Comparison of ENCODE assay signal across 6 cellular contexts in genomic region chr19:49150944-49151243, GRCh38. TPM values are rescaled to one million over a fixed set of nuclear protein-coding genes. Genes with fewer than 3 reads are reported as not detected.
DNase-seq lines count a peak whose midpoint lies in the region; ATAC-seq and TF ChIP-seq lines count a peak whose summit lies in the region.

No MANE protein-coding gene starts in this region.

- H3K4me3 Mint-ChIP-seq in CD4-positive, alpha-beta memory T cell = peak overlapping the region in 6 of 8 donors; percentile 23 to 77 (median 74)

- 4 to 9% (median 7%) methylated on average over 9 to 16 of the region's 16 CpGs for WGBS in adrenal gland, 4 donors

- H3K4me1 Mint-ChIP-seq in CD4-positive, alpha-beta memory T cell = peaks cover 12 to 59% (median 22%) of the 10 kb centered on the region in 4 donors

- intact Hi-C loops in CD4-positive, alpha-beta memory T cell (cut with micrococcal nuclease) = no loop called here
- intact Hi-C loops in adrenal gland (cut with DNase I) = loop anchor here in 1 of 2 donors (5.0 kb wide), 1 partner anchor 46 kb away; no protein-coding TSS in a partner anchor

- POLR2A ChIA-PET in CD4-positive, alpha-beta memory T cell (lab: Charles Lee; ENCODE audit: partially characterized antibody) = interaction anchor here (1.4 to 3.3 kb wide), 3 partner anchors 18 to 53 kb away, joined by 4 to 9 read pairs (median 5); no protein-coding TSS in a partner anchor

- H3K9ac ChIP-seq in mucosa of stomach (ENCODE audit: low read length) = peak overlapping the region; percentile 19

- CTCF ChIA-PET in CD4-positive, alpha-beta memory T cell (lab: Charles Lee; ENCODE audit: partially characterized antibody) = interaction anchor here (0.6 to 1.2 kb wide), 4 partner anchors 37 to 153 kb away, joined by 3 to 4 read pairs (median 4); partner anchors contain the start of gene LIN7B

- peak in 1 of 5 donors; percentile 37 for DNase-seq in CD4-positive, alpha-beta memory T cell
- no peak for DNase-seq in adrenal gland

- TF ChIP-seq CTCF in adrenal gland (IDR thresholded peaks at IDR 0.05) = no peak

- no peaks in the 10 kb centered on the region for H3K36me3 Mint-ChIP-seq in CD4-positive, alpha-beta memory T cell

- ATAC-seq in HG03571 (IDR thresholded peaks at IDR 0.05; ENCODE audit: unreplicated experiment) (no peak), HG03280 (IDR thresholded peaks at IDR 0.05; ENCODE audit: unreplicated experiment) (no peak), esophagus mucosa (no peak)

- no peaks in the 10 kb centered on the region for H3K36me3 ChIP-seq in CD4-positive, alpha-beta memory T cell (ENCODE audit: insufficient read depth, low read length)
- H3K36me3 ChIP-seq in adrenal gland (replicated peaks in 1 of 2) (no peaks in the 10 kb centered on the region), mucosa of stomach (ENCODE audit: control insufficient read depth, insufficient read depth, low read length) (no peaks in the 10 kb centered on the region)

- peak overlapping the region in 1 of 2 donors; percentile 42 for H3K4me3 ChIP-seq in CD4-positive, alpha-beta memory T cell (ENCODE audit: low read length in 2 of 2)
- H3K4me3 ChIP-seq in adrenal gland (peak overlapping the region in 3 of 4 donors; percentile 18 to 73 (median 54)), mucosa of stomach (ENCODE audit: low read length) (no peak overlapping the region)

- H3K27me3 Mint-ChIP-seq in CD4-positive, alpha-beta memory T cell = peaks cover 42 to 60% of the 10 kb centered on the region in 2 donors

- TF ChIP-seq POLR2A in adrenal gland (IDR thresholded peaks at IDR 0.05) = no peak

- no peaks in the 10 kb centered on the region for H3K9me3 ChIP-seq in CD4-positive, alpha-beta memory T cell (ENCODE audit: control insufficient read depth in 1 of 2, low read length in 2 of 2)
- H3K9me3 ChIP-seq in adrenal gland (replicated peaks in 1 of 3) (no peaks in the 10 kb centered on the region), mucosa of stomach (ENCODE audit: control insufficient read depth, low read length) (no peaks in the 10 kb centered on the region)

- peaks cover 32% of the 10 kb centered on the region for H3K27me3 ChIP-seq in CD4-positive, alpha-beta memory T cell (ENCODE audit: insufficient read depth, low read length)
- H3K27me3 ChIP-seq in adrenal gland (no peaks in the 10 kb centered on the region), mucosa of stomach (ENCODE audit: control insufficient read depth, insufficient read depth, low read length) (no peaks in the 10 kb centered on the region)

- no peak overlapping the region for H3K27ac Mint-ChIP-seq in CD4-positive, alpha-beta memory T cell

- no peak overlapping the region for H3K27ac ChIP-seq in CD4-positive, alpha-beta memory T cell (ENCODE audit: low read depth, low read length)
- H3K27ac ChIP-seq in adrenal gland = peak overlapping the region in 4 of 5 donors; percentile 58 to 94 (median 82)

- H3K9me3 Mint-ChIP-seq in CD4-positive, alpha-beta memory T cell = peaks cover 0 to 4% (median 0%) of the 10 kb centered on the region in 8 donors

- H3K4me1 ChIP-seq in CD4-positive, alpha-beta memory T cell (ENCODE audit: insufficient read depth, low read length) = peaks cover 40% of the 10 kb centered on the region
- H3K4me1 ChIP-seq in adrenal gland (replicated peaks in 1 of 2) = peaks cover 15 to 23% of the 10 kb centered on the region in 2 donors
- peaks cover 24% of the 10 kb centered on the region for H3K4me1 ChIP-seq in mucosa of stomach (ENCODE audit: control insufficient read depth, insufficient read depth, low read length)

RNA-seq across cellular contexts. Expression of gene HRC, which starts 4.3 kb away (rescaled TPM):
- not detected for total RNA-seq in CD4-positive, alpha-beta memory T cell
- not detected for polyA plus RNA-seq in CD4-positive, alpha-beta memory T cell
- total RNA-seq in adrenal gland (1 to 10 TPM in 7 of 8 donors, under 1 TPM in 1; 0.77 to 7.1 (median 2.6) TPM), esophagus mucosa (0.24 TPM)
- 1 to 10 TPM; 2.1 to 2.5 (median 2.4) TPM for polyA plus RNA-seq in adrenal gland

RNA-seq across cellular contexts. Expression of gene TRPM4, which starts 6.7 kb away (rescaled TPM):
- total RNA-seq in CD4-positive, alpha-beta memory T cell = under 1 TPM in 1 of 2 experiments, not detected in 1; 0.41 TPM
- polyA plus RNA-seq in CD4-positive, alpha-beta memory T cell = not detected
- total RNA-seq in adrenal gland (10 to 100 TPM in 6 of 8 donors, 1 to 10 TPM in 2; 6.8 to 25.1 (median 15.7) TPM), esophagus mucosa (12.1 TPM)
- polyA plus RNA-seq in adrenal gland = 10 to 100 TPM in 2 of 3 donors, 1 to 10 TPM in 1; 4.2 to 56.3 (median 20.6) TPM

RNA-seq across cellular contexts. Expression of gene PPFIA3, which starts 31.6 kb away (rescaled TPM):
- 1 to 10 TPM; 4.0 to 4.5 TPM for total RNA-seq in CD4-positive, alpha-beta memory T cell
- under 1 TPM; 0.27 to 0.68 TPM for polyA plus RNA-seq in CD4-positive, alpha-beta memory T cell
- total RNA-seq in adrenal gland (10 to 100 TPM in 5 of 8 donors, 1 to 10 TPM in 3; 6.1 to 17.2 (median 14.6) TPM), esophagus mucosa (9.2 TPM)
- polyA plus RNA-seq in adrenal gland = 10 to 100 TPM in 2 of 3 donors, 1 to 10 TPM in 1; 2.9 to 60.2 (median 27.3) TPM

RNA-seq across cellular contexts. Expression of gene C19orf73, which starts 32.0 kb away (rescaled TPM):
- 1 to 10 TPM; 1.7 to 1.9 TPM for total RNA-seq in CD4-positive, alpha-beta memory T cell
- polyA plus RNA-seq in CD4-positive, alpha-beta memory T cell = 1 to 10 TPM; 1.9 to 3.7 TPM
- total RNA-seq in adrenal gland = 1 to 10 TPM in 7 of 8 donors, under 1 TPM in 1; 0.94 to 4.7 (median 1.8) TPM
- polyA plus RNA-seq in adrenal gland = 1 to 10 TPM; 1.1 to 8.2 (median 4.5) TPM
- total RNA-seq in esophagus mucosa = 1.3 TPM

RNA-seq across cellular contexts. Expression of gene LIN7B, which starts 36.7 kb away (rescaled TPM):
- 10 to 100 TPM; 17.7 to 18.6 TPM for total RNA-seq in CD4-positive, alpha-beta memory T cell
- polyA plus RNA-seq in CD4-positive, alpha-beta memory T cell = 1 to 10 TPM; 4.4 to 5.3 TPM
- 10 to 100 TPM in 3 of 8 donors, 1 to 10 TPM in 5; 4.9 to 15.3 (median 9.5) TPM for total RNA-seq in adrenal gland
- 10 to 100 TPM in 2 of 3 donors, 1 to 10 TPM in 1; 4.4 to 35.2 (median 32.9) TPM for polyA plus RNA-seq in adrenal gland
- total RNA-seq in esophagus mucosa = 11.7 TPM
